Comparison of ENCODE assay signal across 8 cellular contexts in the genomic region with DNA sequence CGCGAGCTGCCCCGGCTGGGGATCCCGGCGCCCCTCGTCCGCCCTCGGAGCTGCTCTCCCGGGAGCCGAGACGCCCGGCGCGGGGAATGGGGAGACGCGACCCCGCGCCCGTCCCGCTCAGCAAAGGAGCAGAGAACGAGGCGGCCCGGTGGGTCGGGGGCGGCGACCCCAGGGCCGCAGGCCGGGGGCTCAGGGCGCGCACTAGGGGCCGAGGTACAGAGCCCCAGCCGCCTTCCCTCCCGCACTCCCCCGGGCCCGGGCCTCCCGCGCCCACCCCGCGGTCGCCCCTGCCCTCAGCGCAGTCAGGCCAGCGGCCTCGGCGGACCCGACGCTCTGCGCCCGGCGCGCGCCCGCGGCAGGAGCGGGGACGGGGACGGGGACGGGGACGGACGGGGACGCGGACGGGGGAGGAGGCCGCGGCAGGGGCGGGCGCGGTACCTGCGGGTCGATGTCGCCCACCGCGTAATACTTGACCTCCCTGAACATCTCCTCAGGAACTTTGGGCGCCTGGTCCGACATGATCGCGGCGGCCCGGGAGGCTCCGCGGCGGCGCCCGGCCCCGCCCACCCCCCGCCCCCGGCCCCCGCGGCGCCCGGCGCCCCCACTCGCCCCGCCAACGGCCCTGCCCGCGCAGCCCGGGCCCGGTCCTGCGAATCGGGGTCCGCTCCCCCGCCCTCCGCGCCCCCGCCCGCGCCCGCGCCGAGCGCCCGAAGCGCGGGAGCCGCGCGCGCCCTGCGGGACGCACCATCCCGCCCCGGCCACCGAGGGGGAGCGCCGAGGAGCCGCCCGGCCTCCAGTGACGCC. TPM values are rescaled to one million over a fixed set of nuclear protein-coding genes. Genes with fewer than 3 reads are reported as not detected.
DNase-seq lines count a peak whose midpoint lies in the region; TF ChIP-seq lines count a peak whose summit lies in the region.

A gene with protein sequence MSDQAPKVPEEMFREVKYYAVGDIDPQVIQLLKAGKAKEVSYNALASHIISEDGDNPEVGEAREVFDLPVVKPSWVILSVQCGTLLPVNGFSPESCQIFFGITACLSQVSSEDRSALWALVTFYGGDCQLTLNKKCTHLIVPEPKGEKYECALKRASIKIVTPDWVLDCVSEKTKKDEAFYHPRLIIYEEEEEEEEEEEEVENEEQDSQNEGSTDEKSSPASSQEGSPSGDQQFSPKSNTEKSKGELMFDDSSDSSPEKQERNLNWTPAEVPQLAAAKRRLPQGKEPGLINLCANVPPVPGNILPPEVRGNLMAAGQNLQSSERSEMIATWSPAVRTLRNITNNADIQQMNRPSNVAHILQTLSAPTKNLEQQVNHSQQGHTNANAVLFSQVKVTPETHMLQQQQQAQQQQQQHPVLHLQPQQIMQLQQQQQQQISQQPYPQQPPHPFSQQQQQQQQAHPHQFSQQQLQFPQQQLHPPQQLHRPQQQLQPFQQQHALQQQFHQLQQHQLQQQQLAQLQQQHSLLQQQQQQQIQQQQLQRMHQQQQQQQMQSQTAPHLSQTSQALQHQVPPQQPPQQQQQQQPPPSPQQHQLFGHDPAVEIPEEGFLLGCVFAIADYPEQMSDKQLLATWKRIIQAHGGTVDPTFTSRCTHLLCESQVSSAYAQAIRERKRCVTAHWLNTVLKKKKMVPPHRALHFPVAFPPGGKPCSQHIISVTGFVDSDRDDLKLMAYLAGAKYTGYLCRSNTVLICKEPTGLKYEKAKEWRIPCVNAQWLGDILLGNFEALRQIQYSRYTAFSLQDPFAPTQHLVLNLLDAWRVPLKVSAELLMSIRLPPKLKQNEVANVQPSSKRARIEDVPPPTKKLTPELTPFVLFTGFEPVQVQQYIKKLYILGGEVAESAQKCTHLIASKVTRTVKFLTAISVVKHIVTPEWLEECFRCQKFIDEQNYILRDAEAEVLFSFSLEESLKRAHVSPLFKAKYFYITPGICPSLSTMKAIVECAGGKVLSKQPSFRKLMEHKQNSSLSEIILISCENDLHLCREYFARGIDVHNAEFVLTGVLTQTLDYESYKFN (minus strand): TSS at position 714 of the 804 bp plus-strand sequence. CDS start 195 bp downstream, at position 519.

- H3K27ac ChIP-seq in ectodermal cell (ENCODE audit: insufficient read depth, low read depth, low read length, poor library complexity, severe bottlenecking) (peak within 1 kb of the TSS; percentile 99), mesenchymal stem cell (ENCODE audit: low read length, poor library complexity, severe bottlenecking) (peak within 1 kb of the TSS; percentile 70)

- H3K14ac ChIP-seq in mesenchymal stem cell (ENCODE audit: low read length in 2 of 2): peak within 1 kb of the TSS in 1 of 2 experiments; percentile 99

- H2BK12ac ChIP-seq in mesenchymal stem cell (ENCODE audit: low read length in 2 of 2): peak within 1 kb of the TSS; percentile 78 to 100

- peak within 1 kb of the TSS; percentile 97 to 99 for H3K4ac ChIP-seq in mesenchymal stem cell (ENCODE audit: low read depth in 1 of 2, low read length in 2 of 2)

- H3K79me1 ChIP-seq in mesenchymal stem cell (replicated peaks; ENCODE audit: low read length, poor library complexity, severe bottlenecking): peaks cover 20% of the 10 kb centered on the region

- POLR2A ChIA-PET in HEK293T (lab: Yijun Ruan, JAX): interaction anchor here (1.0 to 2.0 kb wide), 4 partner anchors 15 to 74 kb away, joined by 3 to 8 read pairs (median 4); no protein-coding TSS in a partner anchor

- H3K18ac ChIP-seq in mesenchymal stem cell (ENCODE audit: low read depth in 1 of 2, low read length in 2 of 2): peak within 1 kb of the TSS; percentile 98 to 99

- H4K8ac ChIP-seq in mesenchymal stem cell (ENCODE audit: low read length): peak within 1 kb of the TSS; percentile 96

- peak within 1 kb of the TSS; percentile 100 for H4K91ac ChIP-seq in mesenchymal stem cell (ENCODE audit: low read length)

- no peak within 1 kb of the TSS for H2AK5ac ChIP-seq in mesenchymal stem cell (ENCODE audit: low read length, severe bottlenecking)

- H3K4me3 ChIP-seq in ectodermal cell (ENCODE audit: insufficient read depth, low read depth, low read length) (peak within 1 kb of the TSS; percentile 98), mesenchymal stem cell (ENCODE audit: insufficient read depth in 1 of 2, low read depth in 1 of 2, low read length in 2 of 2) (peak within 1 kb of the TSS; percentile 80 to 86)

- H3K23ac ChIP-seq in mesenchymal stem cell (ENCODE audit: low read length in 2 of 2): peak within 1 kb of the TSS in 1 of 2 experiments; percentile 99

- H3K4me1 ChIP-seq in ectodermal cell (ENCODE audit: control insufficient read depth, insufficient read depth, low read length): no peaks in the 10 kb centered on the region
- H3K4me1 ChIP-seq in mesenchymal stem cell (ENCODE audit: control insufficient read depth, insufficient read depth, low read depth, low read length): peaks cover 8% of the 10 kb centered on the region

- peak within 1 kb of the TSS; percentile 91 for H3K9ac ChIP-seq in mesenchymal stem cell (ENCODE audit: low read length)

- peak; percentile 50 for DNase-seq in SIG-M5 treated with dmso at 0.1 percent for 504 hours (lab: John Stamatoyannopoulos, UW; ENCODE audit: unreplicated experiment)
- no peak for DNase-seq in SIG-M5 (lab: John Stamatoyannopoulos, UW)
- DNase-seq in HEK293T (ENCODE audit: extremely low spot score): peak; percentile 86
- peak; percentile 74 for DNase-seq in NAMALWA (ENCODE audit: low spot score)
- DNase-seq in activated CD4-positive, alpha-beta T cell treated with anti-CD3 and anti-CD28 coated beads for 4 hours: peak; percentile 61 to 75
- DNase-seq in mesenchymal stem cell: peak; percentile 31
- DNase-seq in stimulated activated CD8-positive, alpha-beta memory T cell treated with anti-CD3 and anti-CD28 coated beads, Interleukin-2, amount 100 ng/mL, for 48 hours (ENCODE audit: low read depth in 2 of 2): peak; percentile 38 to 56

- peak within 1 kb of the TSS; percentile 74 for H2AFZ ChIP-seq in mesenchymal stem cell (ENCODE audit: low read depth, low read length)

- CTCF ChIA-PET in HEK293T (lab: Yijun Ruan, JAX): no interaction called here

- H3K27me3 ChIP-seq in ectodermal cell (ENCODE audit: control insufficient read depth, insufficient read depth, low read length, poor library complexity, severe bottlenecking): no peaks in the 10 kb centered on the region
- H3K27me3 ChIP-seq in mesenchymal stem cell (ENCODE audit: control insufficient read depth in 1 of 2, insufficient read depth in 1 of 2, low read length in 2 of 2): no peaks in the 10 kb centered on the region

- peak within 1 kb of the TSS; percentile 61 for H2BK15ac ChIP-seq in mesenchymal stem cell (ENCODE audit: low read depth, poor library complexity, severe bottlenecking)

- H2BK120ac ChIP-seq in mesenchymal stem cell (ENCODE audit: low read depth, low read length): peak within 1 kb of the TSS; percentile 100

- peak within 1 kb of the TSS; percentile 84 for H3K4me2 ChIP-seq in mesenchymal stem cell (ENCODE audit: low read length, poor library complexity, severe bottlenecking)

- peak within 1 kb of the TSS; percentile 100 for H2BK5ac ChIP-seq in mesenchymal stem cell (ENCODE audit: low read depth, low read length, poor library complexity, severe bottlenecking)

- no peaks in the 10 kb centered on the region for H3K9me3 ChIP-seq in ectodermal cell (ENCODE audit: control insufficient read depth, low read length)
- H3K9me3 ChIP-seq in mesenchymal stem cell (ENCODE audit: control insufficient read depth, low read length): no peaks in the 10 kb centered on the region

- H3K36me3 ChIP-seq in ectodermal cell (ENCODE audit: control insufficient read depth, insufficient read depth, low read length) (peaks cover 4% of the 10 kb centered on the region), mesenchymal stem cell (ENCODE audit: control insufficient read depth in 1 of 2, insufficient read depth in 2 of 2, low read depth in 1 of 2, low read length in 2 of 2) (peaks cover 6 to 14% of the 10 kb centered on the region in 2 experiments)

- 0 to 1% methylated on average over 128 of the region's 128 CpGs for WGBS in ectodermal cell, 2 experiments
- WGBS in mesenchymal stem cell: 2% methylated on average over 57 of the region's 128 CpGs

TF ChIP-seq in HEK293T, 16 proteins besides CTCF, POLR2A, EP300 and RAD21:
- TF ChIP-seq NFRKB (IDR thresholded peaks at IDR 0.05) (no peak), ARNT (IDR thresholded peaks at IDR 0.05) (no peak), TARDBP (IDR thresholded peaks at IDR 0.05) (no peak)

RNA-seq across cellular contexts. Expression of the gene that starts here (rescaled TPM):
- 30.5 TPM for polyA plus RNA-seq in ectodermal cell (2013, experiment 1 of 4)
- 30.7 TPM for polyA plus RNA-seq in ectodermal cell (2013, experiment 2 of 4)
- 23.0 TPM for polyA plus RNA-seq in ectodermal cell (2013, experiment 3 of 4)
- polyA plus RNA-seq in ectodermal cell (2013, experiment 4 of 4): 23.3 TPM
- 9.5 TPM for polyA plus RNA-seq in mesenchymal stem cell (2013, experiment 1 of 2)
- polyA plus RNA-seq in mesenchymal stem cell (2013, experiment 2 of 2): 9.5 TPM
